Comparison of ENCODE assay signal across 21 cellular contexts in genomic region chr11:47971501-47971900, GRCh38. TPM values are rescaled to one million over a fixed set of nuclear protein-coding genes. Genes with fewer than 3 reads are reported as not detected.
A peak's percentile ranks its signal among the peaks of the same experiment; 100 is the strongest.
DNase-seq lines count a peak whose midpoint lies in the region; ATAC-seq and TF ChIP-seq lines count a peak whose summit lies in the region.
"Had no signal": no experiment of that assay in that cellular context is flagged by ENCODE, and none has a peak within 500 bp of the region (broad histone marks: within the 10 kb centered on the region; RNA-seq: fewer than 3 reads in every experiment).

No MANE protein-coding gene starts in this region.

- H3K27me3 Mint-ChIP-seq in brain, result peaks cover 3% of the 10 kb centered on the region
- no peaks in the 10 kb centered on the region for H3K27me3 Mint-ChIP-seq in neural crest cell (ENCODE audit: low read depth)
- H3K27me3 Mint-ChIP-seq: activated CD4-positive, alpha-beta T cell treated with anti-CD3 and anti-CD28 coated beads for 36 hours; CD4-positive, CD25-positive, alpha-beta regulatory T cell; T-helper 17 cell had no signal

- ATAC-seq in GM19023 (IDR thresholded peaks at IDR 0.05; ENCODE audit: unreplicated experiment), result no peak
- ATAC-seq: activated CD4-positive, alpha-beta T cell treated with anti-CD3 and anti-CD28 coated beads for 36 hours; activated T-cell treated with anti-CD3 and anti-CD28 coated beads, Interleukin-2, amount 50 U/mL, for 4 hours; gastroesophageal sphincter; HCT116; T-helper 17 cell had no signal

- H3K36me3 Mint-ChIP-seq in brain, result no peaks in the 10 kb centered on the region
- H3K36me3 Mint-ChIP-seq in neural crest cell (ENCODE audit: low read depth), result no peaks in the 10 kb centered on the region
- H3K36me3 Mint-ChIP-seq: CD4-positive, CD25-positive, alpha-beta regulatory T cell had no signal

- H3K4me1 Mint-ChIP-seq in brain, result peaks cover 24% of the 10 kb centered on the region
- peaks cover 23% of the 10 kb centered on the region for H3K4me1 Mint-ChIP-seq in neural crest cell
- H3K4me1 Mint-ChIP-seq: activated CD4-positive, alpha-beta T cell treated with anti-CD3 and anti-CD28 coated beads for 36 hours had no signal

- DNase-seq in DMS79 treated with DMSO at 0.1 percent for 48 hours (lab: John Stamatoyannopoulos, UW), result peak; percentile 72
- DNase-seq in NCI-H2227 (lab: John Stamatoyannopoulos, UW; ENCODE audit: unreplicated experiment), result peak; percentile 73
- no peak for DNase-seq in neural crest cell (ENCODE audit: low read depth, low spot score)
- no peak for DNase-seq in SW 1271 (lab: John Stamatoyannopoulos, UW)
- no peak for DNase-seq in SK-N-DZ (ENCODE audit: low spot score)
- DNase-seq: activated CD4-positive, alpha-beta T cell treated with anti-CD3 and anti-CD28 coated beads for 36 hours; activated naive CD4-positive, alpha-beta T cell treated with anti-CD3 and anti-CD28 coated beads for 36 hours; activated T-cell treated with anti-CD3 and anti-CD28 coated beads, Interleukin-2, amount 50 U/mL, for 4 hours; anterior cingulate cortex; caudate nucleus; CD4-positive, CD25-positive, alpha-beta regulatory T cell; dermis blood vessel endothelial cell; kidney; PC-9; T-helper 17 cell; trophoblast cell had no signal

- no peak overlapping the region for H3K4me3 Mint-ChIP-seq in brain
- H3K4me3 Mint-ChIP-seq in neural crest cell, result no peak overlapping the region
- H3K4me3 Mint-ChIP-seq: activated CD4-positive, alpha-beta T cell treated with anti-CD3 and anti-CD28 coated beads for 36 hours; activated naive CD4-positive, alpha-beta T cell treated with anti-CD3 and anti-CD28 coated beads for 36 hours; activated T-cell treated with anti-CD3 and anti-CD28 coated beads, Interleukin-2, amount 50 U/mL, for 4 hours; CD4-positive, CD25-positive, alpha-beta regulatory T cell; T-helper 17 cell had no signal

- H3K9me3 Mint-ChIP-seq in brain (peaks cover 0 to 2% (median 0%) of the 10 kb centered on the region in 5 experiments), neural crest cell (no peaks in the 10 kb centered on the region)
- H3K9me3 Mint-ChIP-seq: activated naive CD4-positive, alpha-beta T cell treated with anti-CD3 and anti-CD28 coated beads for 36 hours; activated T-cell treated with anti-CD3 and anti-CD28 coated beads, Interleukin-2, amount 50 U/mL, for 4 hours; CD4-positive, CD25-positive, alpha-beta regulatory T cell had no signal

- no peak for TF ChIP-seq CTCF in brain (conservative IDR thresholded peaks at IDR 0.05)
- TF ChIP-seq CTCF in neural crest cell (conservative IDR thresholded peaks at IDR 0.05), result no peak

- H3K27ac Mint-ChIP-seq in brain (peak overlapping the region; percentile 36 to 82 (median 72)), neural crest cell (ENCODE audit: unreplicated experiment) (peak overlapping the region; percentile 76)
- H3K27ac Mint-ChIP-seq: activated CD4-positive, alpha-beta T cell treated with anti-CD3 and anti-CD28 coated beads for 36 hours; activated naive CD4-positive, alpha-beta T cell treated with anti-CD3 and anti-CD28 coated beads for 36 hours; progenitor cell of endocrine pancreas; T-helper 17 cell had no signal

RNA-seq across cellular contexts. Expression of gene PTPRJ, which starts 8.9 kb away (rescaled TPM):
- polyA plus RNA-seq in brain (ENCODE audit: insufficient read depth, low read depth, low replicate concordance), result 8.5 TPM
- total RNA-seq in neural crest cell, result 24.3 and 25.5 TPM in 2 replicates
- 0.14 and 0.30 TPM in 2 replicates for polyA plus RNA-seq in SK-N-DZ (2014; cell fraction: cytosol; rRNA removed)
- 0.12 TPM in 1 of 2 replicates, not detected in the other for polyA plus RNA-seq in SK-N-DZ (2014; cell fraction: nucleus; rRNA removed)

Comparison
In these comparisons a context has a peak if more than half of its experiments do, and no peak if none do; other contexts are left out.
1. DNase-seq: peak in DMS79 treated with DMSO at 0.1 percent for 48 hours (single experiment) and NCI-H2227 (single experiment); none in neural crest cell (single experiment), SW 1271 (0 of 2) and SK-N-DZ (single experiment).